Comparison of ENCODE assay signal across 16 cellular contexts in genomic region chr14:103523583-103523969, GRCh38. TPM values are rescaled to one million over a fixed set of nuclear protein-coding genes. Genes with fewer than 3 reads are reported as not detected.
A peak's percentile ranks its signal among the peaks of the same experiment; 100 is the strongest.
DNase-seq lines count a peak whose midpoint lies in the region; ATAC-seq and TF ChIP-seq lines count a peak whose summit lies in the region.
"Had no signal": no experiment of that assay in that cellular context is flagged by ENCODE, and none has a peak within 500 bp of the region (broad histone marks: within the 10 kb centered on the region; RNA-seq: fewer than 3 reads in every experiment).

No MANE protein-coding gene starts in this region.

- H3K9me3 Mint-ChIP-seq in activated CD8-positive, alpha-beta T cell treated with anti-CD3 and anti-CD28 coated beads, Interleukin-2, amount 10 ng/mL, durations not matched to agents 7 days and 5 days (ENCODE audit: insufficient read depth): no peaks in the 10 kb centered on the region
- H3K9me3 Mint-ChIP-seq in activated CD8-positive, alpha-beta T cell treated with anti-CD3 and anti-CD28 coated beads for 36 hours: no peaks in the 10 kb centered on the region
- no peaks in the 10 kb centered on the region for H3K9me3 Mint-ChIP-seq in stimulated activated effector memory CD8-positive, alpha-beta T cell treated with anti-CD3 and anti-CD28 coated beads, Interleukin-12 subunit alpha, Interleukin-12 subunit beta, amount 100 ng/mL, for 72 hours

- no peaks in the 10 kb centered on the region for H3K9me3 ChIP-seq in T-helper 17 cell (ENCODE audit: control insufficient read depth, low read length, poor library complexity, severe bottlenecking)
- H3K9me3 ChIP-seq in iPS-15b (ENCODE audit: control insufficient read depth, insufficient read depth, low read length): no peaks in the 10 kb centered on the region
- H3K9me3 ChIP-seq: lower lobe of right lung had no signal

- H3K4me3 Mint-ChIP-seq in activated CD8-positive, alpha-beta T cell treated with anti-CD3 and anti-CD28 coated beads, Interleukin-2, amount 10 ng/mL, durations not matched to agents 7 days and 5 days: peak overlapping the region; percentile 42
- H3K4me3 Mint-ChIP-seq in activated CD8-positive, alpha-beta T cell treated with anti-CD3 and anti-CD28 coated beads for 36 hours: no peak overlapping the region
- H3K4me3 Mint-ChIP-seq in T-helper 17 cell: peak overlapping the region; percentile 49
- peak overlapping the region; percentile 50 for H3K4me3 Mint-ChIP-seq in stimulated activated effector memory CD8-positive, alpha-beta T cell treated with anti-CD3 and anti-CD28 coated beads, Interleukin-12 subunit alpha, Interleukin-12 subunit beta, amount 100 ng/mL, for 72 hours

- H3K27me3 Mint-ChIP-seq in activated CD8-positive, alpha-beta T cell treated with anti-CD3 and anti-CD28 coated beads, Interleukin-2, amount 10 ng/mL, durations not matched to agents 7 days and 5 days (ENCODE audit: low read depth): peaks cover 12% of the 10 kb centered on the region
- H3K27me3 Mint-ChIP-seq in activated CD8-positive, alpha-beta T cell treated with anti-CD3 and anti-CD28 coated beads for 36 hours: peaks cover 12% of the 10 kb centered on the region
- no peaks in the 10 kb centered on the region for H3K27me3 Mint-ChIP-seq in T-helper 17 cell

- H3K27ac Mint-ChIP-seq in activated CD8-positive, alpha-beta T cell treated with anti-CD3 and anti-CD28 coated beads, Interleukin-2, amount 10 ng/mL, durations not matched to agents 7 days and 5 days: no peak overlapping the region
- H3K27ac Mint-ChIP-seq in activated CD8-positive, alpha-beta T cell treated with anti-CD3 and anti-CD28 coated beads for 36 hours: no peak overlapping the region
- H3K27ac Mint-ChIP-seq in T-helper 17 cell: no peak overlapping the region
- no peak overlapping the region for H3K27ac Mint-ChIP-seq in stimulated activated effector memory CD8-positive, alpha-beta T cell treated with anti-CD3 and anti-CD28 coated beads, Interleukin-12 subunit alpha, Interleukin-12 subunit beta, amount 100 ng/mL, for 72 hours

- no peaks in the 10 kb centered on the region for H3K36me3 Mint-ChIP-seq in activated CD8-positive, alpha-beta T cell treated with anti-CD3 and anti-CD28 coated beads, Interleukin-2, amount 10 ng/mL, durations not matched to agents 7 days and 5 days (ENCODE audit: low read depth)
- H3K36me3 Mint-ChIP-seq in activated CD8-positive, alpha-beta T cell treated with anti-CD3 and anti-CD28 coated beads for 36 hours (ENCODE audit: low read depth): no peaks in the 10 kb centered on the region
- H3K36me3 Mint-ChIP-seq in T-helper 17 cell (ENCODE audit: low read depth): no peaks in the 10 kb centered on the region
- H3K36me3 Mint-ChIP-seq in stimulated activated effector memory CD8-positive, alpha-beta T cell treated with anti-CD3 and anti-CD28 coated beads, Interleukin-12 subunit alpha, Interleukin-12 subunit beta, amount 100 ng/mL, for 72 hours: peaks cover 19% of the 10 kb centered on the region

- intact Hi-C loops in activated CD8-positive, alpha-beta T cell treated with anti-CD3 and anti-CD28 coated beads for 36 hours (cut with micrococcal nuclease): no loop called here

- H3K9ac ChIP-seq in iPS-15b (ENCODE audit: low read depth, low read length): no peak overlapping the region

- H3K36me3 ChIP-seq in iPS-15b (ENCODE audit: control insufficient read depth, insufficient read depth, low read length): peaks cover 21% of the 10 kb centered on the region
- H3K36me3 ChIP-seq: lower lobe of right lung had no signal

- ATAC-seq in activated CD8-positive, alpha-beta T cell treated with anti-CD3 and anti-CD28 coated beads, Interleukin-2, amount 10 ng/mL, durations not matched to agents 7 days and 5 days: no peak
- no peak for ATAC-seq in activated CD8-positive, alpha-beta T cell treated with anti-CD3 and anti-CD28 coated beads for 36 hours
- ATAC-seq in T-helper 17 cell: no peak
- ATAC-seq in stimulated activated effector memory CD8-positive, alpha-beta T cell treated with anti-CD3 and anti-CD28 coated beads, Interleukin-12 subunit alpha, Interleukin-12 subunit beta, amount 100 ng/mL, for 72 hours: no peak
- ATAC-seq in HG03521 (IDR thresholded peaks at IDR 0.05; ENCODE audit: unreplicated experiment): no peak
- ATAC-seq in GM21717 (IDR thresholded peaks at IDR 0.05; ENCODE audit: unreplicated experiment): no peak
- ATAC-seq: lower lobe of right lung, SK-N-SH treated with all-trans-retinoic acid at 6 μM for 48 hours had no signal

- CTCF ChIA-PET in activated CD8-positive, alpha-beta T cell treated with anti-CD3 and anti-CD28 coated beads, Interleukin-2, amount 10 ng/mL, durations not matched to agents 7 days and 5 days (lab: Charles Lee): no interaction called here
- CTCF ChIA-PET in activated CD8-positive, alpha-beta T cell treated with anti-CD3 and anti-CD28 coated beads for 36 hours (lab: Charles Lee): interaction anchor here (1.2 kb wide), 2 partner anchors 22 to 378 kb away, joined by 3 read pairs; no protein-coding TSS in a partner anchor

- H3K4me1 Mint-ChIP-seq in activated CD8-positive, alpha-beta T cell treated with anti-CD3 and anti-CD28 coated beads, Interleukin-2, amount 10 ng/mL, durations not matched to agents 7 days and 5 days (ENCODE audit: low read depth): peaks cover 37% of the 10 kb centered on the region
- H3K4me1 Mint-ChIP-seq in activated CD8-positive, alpha-beta T cell treated with anti-CD3 and anti-CD28 coated beads for 36 hours (ENCODE audit: low read depth): peaks cover 22% of the 10 kb centered on the region
- H3K4me1 Mint-ChIP-seq in T-helper 17 cell: peaks cover 20% of the 10 kb centered on the region
- H3K4me1 Mint-ChIP-seq in stimulated activated effector memory CD8-positive, alpha-beta T cell treated with anti-CD3 and anti-CD28 coated beads, Interleukin-12 subunit alpha, Interleukin-12 subunit beta, amount 100 ng/mL, for 72 hours: peaks cover 31% of the 10 kb centered on the region

- peak overlapping the region; percentile 76 for H3K4me3 ChIP-seq in iPS-15b (ENCODE audit: low read depth, low read length)

- POLR2A ChIA-PET in activated CD8-positive, alpha-beta T cell treated with anti-CD3 and anti-CD28 coated beads, Interleukin-2, amount 10 ng/mL, durations not matched to agents 7 days and 5 days (lab: Charles Lee): no interaction called here
- POLR2A ChIA-PET in activated CD8-positive, alpha-beta T cell treated with anti-CD3 and anti-CD28 coated beads for 36 hours (lab: Charles Lee): interaction anchor here (1.1 to 1.5 kb wide), 2 partner anchors 13 to 38 kb away, joined by 3 read pairs; no protein-coding TSS in a partner anchor

- DNase-seq in activated CD8-positive, alpha-beta T cell treated with anti-CD3 and anti-CD28 coated beads, Interleukin-2, amount 10 ng/mL, durations not matched to agents 7 days and 5 days: no peak
- DNase-seq in activated CD8-positive, alpha-beta T cell treated with anti-CD3 and anti-CD28 coated beads for 36 hours: no peak
- DNase-seq in T-helper 17 cell: no peak
- no peak for DNase-seq in stimulated activated effector memory CD8-positive, alpha-beta T cell treated with anti-CD3 and anti-CD28 coated beads, Interleukin-12 subunit alpha, Interleukin-12 subunit beta, amount 100 ng/mL, for 72 hours (ENCODE audit: low spot score in 2 of 2)
- DNase-seq in NCI-H2107 (lab: John Stamatoyannopoulos, UW): no peak
- DNase-seq: activated CD4-positive, alpha-beta T cell treated with anti-CD3 and anti-CD28 coated beads for 4 hours; DMS79 treated with DMSO at 0.1 percent for 48 hours; effector CD8-positive, alpha-beta T cell; KG1; NCI-H187; NK-92 treated with Interleukin-12 subunit alpha and Interleukin-12 subunit beta, amount 100 ng/mL, for 24 hours had no signal

- TF ChIP-seq CTCF in activated CD8-positive, alpha-beta T cell treated with anti-CD3 and anti-CD28 coated beads for 36 hours (IDR thresholded peaks at IDR 0.05): no peak

- H3K27me3 ChIP-seq in iPS-15b (ENCODE audit: control insufficient read depth, insufficient read depth, low read length): peaks cover 16% of the 10 kb centered on the region

- H3K4me1 ChIP-seq in iPS-15b (ENCODE audit: control insufficient read depth, insufficient read depth, low read length): peaks cover 8% of the 10 kb centered on the region

RNA-seq across cellular contexts. Expression of gene CKB, which starts 0.9 kb away (rescaled TPM):
- 1 to 10 TPM; 2.2 to 2.7 TPM for total RNA-seq in activated CD8-positive, alpha-beta T cell treated with anti-CD3 and anti-CD28 coated beads, Interleukin-2, amount 10 ng/mL, durations not matched to agents 7 days and 5 days
- 1 to 10 TPM; 5.8 to 9.1 TPM for total RNA-seq in activated CD8-positive, alpha-beta T cell treated with anti-CD3 and anti-CD28 coated beads for 36 hours
- total RNA-seq in T-helper 17 cell: 1 to 10 TPM; 7.0 to 8.0 TPM

RNA-seq across cellular contexts. Expression of gene TRMT61A, which starts 5.4 kb away (rescaled TPM):
- 1 to 10 TPM; 8.5 to 8.8 TPM for total RNA-seq in activated CD8-positive, alpha-beta T cell treated with anti-CD3 and anti-CD28 coated beads, Interleukin-2, amount 10 ng/mL, durations not matched to agents 7 days and 5 days
- total RNA-seq in activated CD8-positive, alpha-beta T cell treated with anti-CD3 and anti-CD28 coated beads for 36 hours: 1 to 10 TPM; 9.9 TPM
- total RNA-seq in T-helper 17 cell: 1 to 10 TPM; 8.2 to 8.3 TPM

RNA-seq across cellular contexts. Expression of gene BAG5, which starts 38.9 kb away (rescaled TPM):
- total RNA-seq in activated CD8-positive, alpha-beta T cell treated with anti-CD3 and anti-CD28 coated beads, Interleukin-2, amount 10 ng/mL, durations not matched to agents 7 days and 5 days: 10 to 100 TPM; 31.1 to 33.2 TPM
- total RNA-seq in activated CD8-positive, alpha-beta T cell treated with anti-CD3 and anti-CD28 coated beads for 36 hours: 10 to 100 TPM; 28.8 to 29.6 TPM
- total RNA-seq in T-helper 17 cell: 10 to 100 TPM; 28.5 to 32.9 TPM

RNA-seq across cellular contexts. Expression of gene COA8, which starts 39.2 kb away (rescaled TPM):
- 10 to 100 TPM; 28.3 to 34.3 TPM for total RNA-seq in activated CD8-positive, alpha-beta T cell treated with anti-CD3 and anti-CD28 coated beads, Interleukin-2, amount 10 ng/mL, durations not matched to agents 7 days and 5 days
- total RNA-seq in activated CD8-positive, alpha-beta T cell treated with anti-CD3 and anti-CD28 coated beads for 36 hours: 10 to 100 TPM; 40.3 to 45.6 TPM
- 10 to 100 TPM; 18.3 to 19.4 TPM for total RNA-seq in T-helper 17 cell
